In the genomic region with DNA sequence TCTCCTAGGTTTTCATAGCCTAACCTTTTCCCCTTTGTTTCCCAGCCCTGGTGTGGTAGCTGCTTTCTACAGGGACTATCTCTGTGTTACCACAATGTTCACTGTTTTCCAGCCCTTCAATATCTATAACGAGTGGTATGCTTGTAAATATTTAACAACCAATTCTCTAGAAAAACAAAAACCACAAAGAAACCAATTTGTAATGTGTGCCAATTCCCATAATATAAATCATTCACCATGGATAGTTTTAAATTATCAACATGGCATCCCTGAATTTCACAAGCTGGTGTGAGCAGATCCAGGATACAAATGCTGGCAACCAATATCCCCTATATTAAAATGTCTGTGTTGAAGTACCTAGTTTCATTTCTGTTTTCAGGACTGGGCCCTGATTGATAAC, we compare ENCODE assay signal across 1 cellular context.
TF ChIP-seq lines count a peak whose summit lies in the region.

No MANE protein-coding gene starts in this region.

TF ChIP-seq in HCT116, 20 proteins besides CTCF, POLR2A, EP300 and RAD21 (continued from another document):
- TF ChIP-seq, protein P1, sequence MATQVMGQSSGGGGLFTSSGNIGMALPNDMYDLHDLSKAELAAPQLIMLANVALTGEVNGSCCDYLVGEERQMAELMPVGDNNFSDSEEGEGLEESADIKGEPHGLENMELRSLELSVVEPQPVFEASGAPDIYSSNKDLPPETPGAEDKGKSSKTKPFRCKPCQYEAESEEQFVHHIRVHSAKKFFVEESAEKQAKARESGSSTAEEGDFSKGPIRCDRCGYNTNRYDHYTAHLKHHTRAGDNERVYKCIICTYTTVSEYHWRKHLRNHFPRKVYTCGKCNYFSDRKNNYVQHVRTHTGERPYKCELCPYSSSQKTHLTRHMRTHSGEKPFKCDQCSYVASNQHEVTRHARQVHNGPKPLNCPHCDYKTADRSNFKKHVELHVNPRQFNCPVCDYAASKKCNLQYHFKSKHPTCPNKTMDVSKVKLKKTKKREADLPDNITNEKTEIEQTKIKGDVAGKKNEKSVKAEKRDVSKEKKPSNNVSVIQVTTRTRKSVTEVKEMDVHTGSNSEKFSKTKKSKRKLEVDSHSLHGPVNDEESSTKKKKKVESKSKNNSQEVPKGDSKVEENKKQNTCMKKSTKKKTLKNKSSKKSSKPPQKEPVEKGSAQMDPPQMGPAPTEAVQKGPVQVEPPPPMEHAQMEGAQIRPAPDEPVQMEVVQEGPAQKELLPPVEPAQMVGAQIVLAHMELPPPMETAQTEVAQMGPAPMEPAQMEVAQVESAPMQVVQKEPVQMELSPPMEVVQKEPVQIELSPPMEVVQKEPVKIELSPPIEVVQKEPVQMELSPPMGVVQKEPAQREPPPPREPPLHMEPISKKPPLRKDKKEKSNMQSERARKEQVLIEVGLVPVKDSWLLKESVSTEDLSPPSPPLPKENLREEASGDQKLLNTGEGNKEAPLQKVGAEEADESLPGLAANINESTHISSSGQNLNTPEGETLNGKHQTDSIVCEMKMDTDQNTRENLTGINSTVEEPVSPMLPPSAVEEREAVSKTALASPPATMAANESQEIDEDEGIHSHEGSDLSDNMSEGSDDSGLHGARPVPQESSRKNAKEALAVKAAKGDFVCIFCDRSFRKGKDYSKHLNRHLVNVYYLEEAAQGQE (IDR thresholded peaks at IDR 0.05; ENCODE audit: low read depth) = no peak
- TF ChIP-seq CBX3 (IDR thresholded peaks at IDR 0.05; ENCODE audit: low read depth) (no peak), POLR2AphosphoS5 (IDR thresholded peaks at IDR 0.05; ENCODE audit: low read depth, low read length) (no peak), EZH2phosphoT487 (IDR thresholded peaks at IDR 0.05; ENCODE audit: borderline replicate concordance) (no peak), SRF (IDR thresholded peaks at IDR 0.05; ENCODE audit: low read depth) (no peak)
